In genomic region chr19:16184665-16185122, GRCh38 we compare ENCODE assay signal across 9 cellular contexts. TPM values are rescaled to one million over a fixed set of nuclear protein-coding genes. Genes with fewer than 3 reads are reported as not detected.
DNase-seq lines count a peak whose midpoint lies in the region; ATAC-seq and TF ChIP-seq lines count a peak whose summit lies in the region.
"Had no signal": no experiment of that assay in that cellular context is flagged by ENCODE, and none has a peak within 500 bp of the region (broad histone marks: within the 10 kb centered on the region; RNA-seq: fewer than 3 reads in every experiment).

No MANE protein-coding gene starts in this region.

- intact Hi-C loops in right lobe of liver (cut with DNase I): loop anchor here in 1 of 2 donors (5.0 kb wide), 1 partner anchor 142 kb away; no protein-coding TSS in a partner anchor
- intact Hi-C loops in thyroid gland (cut with DNase I): loop anchor here (5.0 kb wide), 1 partner anchor 552 kb away; no protein-coding TSS in a partner anchor

- H3K27ac Mint-ChIP-seq in activated T-cell treated with anti-CD3 and anti-CD28 coated beads, Interleukin-2, amount 50 U/mL, for 72 hours: peak overlapping the region; percentile 99
- peak overlapping the region; percentile 98 for H3K27ac Mint-ChIP-seq in activated naive CD8-positive, alpha-beta T cell treated with anti-CD3 and anti-CD28 coated beads, Interleukin-2, amount 50 U/mL, for 24 hours

- H3K4me1 ChIP-seq in right lobe of liver (peaks cover 0 to 11% (median 2%) of the 10 kb centered on the region in 4 donors), thyroid gland (peaks cover 13 to 14% of the 10 kb centered on the region in 2 donors)

- H3K27me3 Mint-ChIP-seq in activated T-cell treated with anti-CD3 and anti-CD28 coated beads, Interleukin-2, amount 50 U/mL, for 72 hours (ENCODE audit: low read depth): no peaks in the 10 kb centered on the region
- peaks cover 2% of the 10 kb centered on the region for H3K27me3 Mint-ChIP-seq in activated naive CD8-positive, alpha-beta T cell treated with anti-CD3 and anti-CD28 coated beads, Interleukin-2, amount 50 U/mL, for 24 hours

- no peaks in the 10 kb centered on the region for H3K9me3 Mint-ChIP-seq in activated T-cell treated with anti-CD3 and anti-CD28 coated beads, Interleukin-2, amount 50 U/mL, for 72 hours
- H3K9me3 Mint-ChIP-seq in activated naive CD8-positive, alpha-beta T cell treated with anti-CD3 and anti-CD28 coated beads, Interleukin-2, amount 50 U/mL, for 24 hours: no peaks in the 10 kb centered on the region

- H3K36me3 ChIP-seq in right lobe of liver (peaks cover 0 to 14% (median 4%) of the 10 kb centered on the region in 4 donors), thyroid gland (peaks cover 4 to 6% of the 10 kb centered on the region in 2 donors)

- TF ChIP-seq CTCF in right lobe of liver (IDR thresholded peaks at IDR 0.05) (no peak), thyroid gland (IDR thresholded peaks at IDR 0.05) (no peak)

- peaks cover 36% of the 10 kb centered on the region for H3K4me1 Mint-ChIP-seq in activated T-cell treated with anti-CD3 and anti-CD28 coated beads, Interleukin-2, amount 50 U/mL, for 72 hours (ENCODE audit: low read depth)
- peaks cover 34% of the 10 kb centered on the region for H3K4me1 Mint-ChIP-seq in activated naive CD8-positive, alpha-beta T cell treated with anti-CD3 and anti-CD28 coated beads, Interleukin-2, amount 50 U/mL, for 24 hours

- H3K4me3 Mint-ChIP-seq in activated T-cell treated with anti-CD3 and anti-CD28 coated beads, Interleukin-2, amount 50 U/mL, for 72 hours: peak overlapping the region; percentile 100
- peak overlapping the region; percentile 99 for H3K4me3 Mint-ChIP-seq in activated naive CD8-positive, alpha-beta T cell treated with anti-CD3 and anti-CD28 coated beads, Interleukin-2, amount 50 U/mL, for 24 hours

- no peak for TF ChIP-seq POLR2A in right lobe of liver (IDR thresholded peaks at IDR 0.05)
- no peak for TF ChIP-seq POLR2A in thyroid gland (IDR thresholded peaks at IDR 0.05)

- no peak for ATAC-seq in activated T-cell treated with anti-CD3 and anti-CD28 coated beads, Interleukin-2, amount 50 U/mL, for 72 hours (replicated peaks in 1 of 2)
- no peak for ATAC-seq in activated naive CD8-positive, alpha-beta T cell treated with anti-CD3 and anti-CD28 coated beads, Interleukin-2, amount 50 U/mL, for 24 hours
- ATAC-seq in right lobe of liver: no peak
- ATAC-seq in HG02852 (IDR thresholded peaks at IDR 0.05; ENCODE audit: unreplicated experiment): no peak
- no peak for ATAC-seq in GM21526 (IDR thresholded peaks at IDR 0.05; ENCODE audit: low FRiP score, unreplicated experiment)

- WGBS in right lobe of liver (ENCODE audit: insufficient coverage, low coverage, low lambda C conversion rate, missing lambda C conversion rate): 37% methylated on average over 18 of the region's 18 CpGs
- WGBS in thyroid gland, 2 donors: 42 to 45% methylated on average over 18 of the region's 18 CpGs

- H3K36me3 Mint-ChIP-seq in activated T-cell treated with anti-CD3 and anti-CD28 coated beads, Interleukin-2, amount 50 U/mL, for 72 hours (ENCODE audit: insufficient read depth in 2 of 2): peaks cover 7 to 8% of the 10 kb centered on the region in 2 donors
- peaks cover 18% of the 10 kb centered on the region for H3K36me3 Mint-ChIP-seq in activated naive CD8-positive, alpha-beta T cell treated with anti-CD3 and anti-CD28 coated beads, Interleukin-2, amount 50 U/mL, for 24 hours (ENCODE audit: low read depth)

- no peak for DNase-seq in activated T-cell treated with anti-CD3 and anti-CD28 coated beads, Interleukin-2, amount 50 U/mL, for 72 hours
- no peak for DNase-seq in activated T-cell treated with anti-CD3 and anti-CD28 coated beads, Interleukin-2, amount 50 U/mL, for 48 hours
- DNase-seq in activated naive CD8-positive, alpha-beta T cell treated with anti-CD3 and anti-CD28 coated beads, Interleukin-2, amount 50 U/mL, for 24 hours: no peak
- DNase-seq in right lobe of liver: no peak
- no peak for DNase-seq in thyroid gland
- no peak for DNase-seq in NCI-H524 treated with DMSO at 0.1 percent for 48 hours (lab: John Stamatoyannopoulos, UW)

- H3K27ac ChIP-seq in right lobe of liver (peak overlapping the region in 1 of 3 donors; percentile 16), thyroid gland (peak overlapping the region in 1 of 3 donors; percentile 37)

- H3K9me3 ChIP-seq in right lobe of liver (no peaks in the 10 kb centered on the region), thyroid gland (no peaks in the 10 kb centered on the region)

- H3K27me3 ChIP-seq in right lobe of liver (no peaks in the 10 kb centered on the region), thyroid gland (no peaks in the 10 kb centered on the region)

- peak overlapping the region; percentile 86 to 97 (median 88) for H3K4me3 ChIP-seq in right lobe of liver
- peak overlapping the region in 2 of 3 donors; percentile 35 to 72 for H3K4me3 ChIP-seq in thyroid gland (replicated peaks in 1 of 3)

RNA-seq across cellular contexts. Expression of gene FAM32A, which starts 0.5 kb away (rescaled TPM):
- 10 to 100 TPM; 47.0 to 49.5 TPM for total RNA-seq in activated T-cell treated with anti-CD3 and anti-CD28 coated beads, Interleukin-2, amount 50 U/mL, for 72 hours
- total RNA-seq in right lobe of liver: 10 to 100 TPM; 32.1 to 65.8 (median 37.5) TPM
- 10 to 100 TPM; 67.9 to 93.9 (median 87.9) TPM for total RNA-seq in thyroid gland

RNA-seq across cellular contexts. Expression of gene CIB3, which starts 11.4 kb away (rescaled TPM):
- not detected for total RNA-seq in activated T-cell treated with anti-CD3 and anti-CD28 coated beads, Interleukin-2, amount 50 U/mL, for 72 hours
- not detected for total RNA-seq in right lobe of liver
- total RNA-seq in thyroid gland: not detected
- total RNA-seq: M059J had no signal

RNA-seq across cellular contexts. Expression of gene AP1M1, which starts 13.0 kb away (rescaled TPM):
- total RNA-seq in activated T-cell treated with anti-CD3 and anti-CD28 coated beads, Interleukin-2, amount 50 U/mL, for 72 hours: 100 to 1,000 TPM; 112 TPM
- total RNA-seq in right lobe of liver (100 to 1,000 TPM in 1 of 6 experiments, 10 to 100 TPM in 5; 44.5 to 102 (median 62.5) TPM), thyroid gland (10 to 100 TPM; 52.0 to 83.0 (median 56.3) TPM)

RNA-seq across cellular contexts. Expression of gene HSH2D, which starts 41.2 kb away (rescaled TPM):
- 10 to 100 TPM; 29.9 to 37.2 TPM for total RNA-seq in activated T-cell treated with anti-CD3 and anti-CD28 coated beads, Interleukin-2, amount 50 U/mL, for 72 hours
- total RNA-seq in right lobe of liver: 1 to 10 TPM in 1 of 6 experiments, under 1 TPM in 5; 0.26 to 1.7 (median 0.48) TPM
- 1 to 10 TPM in 3 of 4 donors, under 1 TPM in 1; 0.94 to 4.6 (median 2.5) TPM for total RNA-seq in thyroid gland
